8 cellular contexts compared by ENCODE assay signal in genomic region chr19:16587031-16588023, GRCh38. TPM values are rescaled to one million over a fixed set of nuclear protein-coding genes. Genes with fewer than 3 reads are reported as not detected.
A peak's percentile ranks its signal among the peaks of the same experiment; 100 is the strongest.
DNase-seq lines count a peak whose midpoint lies in the region; ATAC-seq and TF ChIP-seq lines count a peak whose summit lies in the region.

No MANE protein-coding gene starts in this region.

- peaks cover 94% of the 10 kb centered on the region for H3K4me1 Mint-ChIP-seq in nephron progenitor cell

- DNase-seq in AML-193 (lab: John Stamatoyannopoulos, UW) (peak; percentile 80 to 84), KG1 (lab: John Stamatoyannopoulos, UW) (peak; percentile 36), nephron progenitor cell (peak; percentile 34), SHP77 (lab: John Stamatoyannopoulos, UW) (no peak), SJCRH30 (no peak)
- DNase-seq in activated CD4-positive, alpha-beta T cell treated with anti-CD3 and anti-CD28 coated beads for 48 hours, result peak; percentile 66

- no peaks in the 10 kb centered on the region for H3K36me3 Mint-ChIP-seq in nephron progenitor cell (ENCODE audit: low read depth)

- TF ChIP-seq CTCF in nephron progenitor cell (IDR thresholded peaks at IDR 0.05), result no peak

- H3K27me3 Mint-ChIP-seq in nephron progenitor cell (ENCODE audit: low read depth, poor library complexity), result no peaks in the 10 kb centered on the region

- H3K27ac Mint-ChIP-seq in nephron progenitor cell, result peak overlapping the region; percentile 87

- H3K27me3 ChIP-seq in duodenal mucosa (ENCODE audit: control insufficient read depth in 1 of 2, insufficient read depth in 2 of 2, low read length in 2 of 2) (no peaks in the 10 kb centered on the region), SJCRH30 (no peaks in the 10 kb centered on the region)

- H3K36me3 ChIP-seq in duodenal mucosa (ENCODE audit: control insufficient read depth in 1 of 2, insufficient read depth in 2 of 2, low read length in 2 of 2) (no peaks in the 10 kb centered on the region), SJCRH30 (no peaks in the 10 kb centered on the region)

- H3K27ac ChIP-seq in duodenal mucosa (ENCODE audit: low read depth, low read length) (peak overlapping the region; percentile 23), SJCRH30 (no peak overlapping the region)

- H3K4me1 ChIP-seq in duodenal mucosa (ENCODE audit: control insufficient read depth in 1 of 2, insufficient read depth in 2 of 2, low read length in 2 of 2), result peaks cover 77 to 87% of the 10 kb centered on the region in 2 donors
- peaks cover 41% of the 10 kb centered on the region for H3K4me1 ChIP-seq in SJCRH30

- H3K9me3 Mint-ChIP-seq in nephron progenitor cell, result no peaks in the 10 kb centered on the region

- peak overlapping the region; percentile 60 for H3K4me3 Mint-ChIP-seq in nephron progenitor cell

- no peaks in the 10 kb centered on the region for H3K9me3 ChIP-seq in duodenal mucosa (ENCODE audit: control insufficient read depth in 1 of 2, low read length in 2 of 2)
- H3K9me3 ChIP-seq in SJCRH30 (replicated peaks), result no peaks in the 10 kb centered on the region

- peak overlapping the region in 1 of 2 donors; percentile 44 for H3K9ac ChIP-seq in duodenal mucosa (ENCODE audit: low read depth in 1 of 2, low read length in 2 of 2)

- H3K4me3 ChIP-seq in duodenal mucosa (ENCODE audit: low read depth in 1 of 2, low read length in 2 of 2) (peak overlapping the region; percentile 41 to 48), SJCRH30 (no peak overlapping the region)

- no peak for ATAC-seq in GM21515 (IDR thresholded peaks at IDR 0.05; ENCODE audit: unreplicated experiment)

RNA-seq across cellular contexts. Expression of gene SLC35E1, which starts 15.1 kb away (rescaled TPM):
- 40.8 and 40.9 TPM in 2 replicates for total RNA-seq in SJCRH30 (2014; rRNA removed; shearing (Covaris generic))

RNA-seq across cellular contexts. Expression of gene MED26, which starts 40.7 kb away (rescaled TPM):
- total RNA-seq in SJCRH30 (2014; rRNA removed; shearing (Covaris generic)), result 12.6 and 13.5 TPM in 2 replicates

RNA-seq across cellular contexts. Expression of gene CHERP, which starts 45.1 kb away (rescaled TPM):
- total RNA-seq in SJCRH30 (2014; rRNA removed; shearing (Covaris generic)), result 21.1 and 23.0 TPM in 2 replicates

Comparison
In these comparisons a context has a peak if more than half of its experiments do, and no peak if none do; other contexts are left out.
1. DNase-seq: peak in AML-193 (2 of 2), KG1 (single experiment), activated CD4-positive, alpha-beta T cell treated with anti-CD3 and anti-CD28 coated beads for 48 hours (single experiment) and nephron progenitor cell (single experiment); none in SHP77 (0 of 2) and SJCRH30 (0 of 2).